Comparison of ENCODE assay signal across 8 cellular contexts in genomic region chr15:94174399-94174802, GRCh38. TPM values are rescaled to one million over a fixed set of nuclear protein-coding genes. Genes with fewer than 3 reads are reported as not detected.
DNase-seq lines count a peak whose midpoint lies in the region; ATAC-seq and TF ChIP-seq lines count a peak whose summit lies in the region.

No MANE protein-coding gene starts in this region.

- H3K4me1 ChIP-seq in DOHH2 (ENCODE audit: control insufficient read depth, low read length) (peaks cover 22% of the 10 kb centered on the region), SK-N-SH (ENCODE audit: control insufficient read depth in 1 of 2, insufficient read depth in 2 of 2, low read depth in 1 of 2, low read length in 1 of 2) (no peaks in the 10 kb centered on the region), adrenal gland (replicated peaks in 1 of 2) (no peaks in the 10 kb centered on the region)

- no peak for TF ChIP-seq RAD21 in SK-N-SH (IDR thresholded peaks at IDR 0.05; ENCODE audit: low read length)

- no peak for TF ChIP-seq CTCF in DOHH2 (IDR thresholded peaks at IDR 0.05; ENCODE audit: low read depth, low read length, poor library complexity, severe bottlenecking)
- TF ChIP-seq CTCF in SK-N-SH (IDR thresholded peaks at IDR 0.05) = no peak
- no peak for TF ChIP-seq CTCF in adrenal gland (IDR thresholded peaks at IDR 0.05)

- no peak for DNase-seq in activated naive CD8-positive, alpha-beta T cell treated with anti-CD3 and anti-CD28 coated beads, Interleukin-2, amount 10 ng/mL, durations not matched to agents 7 days and 5 days
- no peak for DNase-seq in SK-N-SH
- no peak for DNase-seq in adrenal gland
- no peak for DNase-seq in SHP77 treated with DMSO at 0.1 percent for 48 hours (lab: John Stamatoyannopoulos, UW)
- DNase-seq in anterior cingulate cortex (lab: John Stamatoyannopoulos, UW) = no peak

- no peak overlapping the region for H2AFZ ChIP-seq in SK-N-SH (ENCODE audit: low read depth)

- H3K9me3 Mint-ChIP-seq in activated naive CD8-positive, alpha-beta T cell treated with anti-CD3 and anti-CD28 coated beads, Interleukin-2, amount 10 ng/mL, durations not matched to agents 7 days and 5 days = peaks cover 10% of the 10 kb centered on the region

- peak; percentile 95 for ATAC-seq in GM19467 (IDR thresholded peaks at IDR 0.05; ENCODE audit: unreplicated experiment)
- ATAC-seq in HG03565 (IDR thresholded peaks at IDR 0.05; ENCODE audit: unreplicated experiment) = peak; percentile 92
- peak; percentile 80 for ATAC-seq in activated naive CD8-positive, alpha-beta T cell treated with anti-CD3 and anti-CD28 coated beads, Interleukin-2, amount 10 ng/mL, durations not matched to agents 7 days and 5 days (ENCODE audit: low read depth)

- no peaks in the 10 kb centered on the region for H4K20me1 ChIP-seq in DOHH2 (ENCODE audit: control insufficient read depth, insufficient read depth, low read depth, low read length)
- no peaks in the 10 kb centered on the region for H4K20me1 ChIP-seq in SK-N-SH (ENCODE audit: insufficient read depth)

- H3K27ac Mint-ChIP-seq in activated naive CD8-positive, alpha-beta T cell treated with anti-CD3 and anti-CD28 coated beads, Interleukin-2, amount 10 ng/mL, durations not matched to agents 7 days and 5 days = no peak overlapping the region

- H3K4me2 ChIP-seq in DOHH2 (ENCODE audit: low read length) (peak overlapping the region; percentile 32), SK-N-SH (no peak overlapping the region)

- H3K27ac ChIP-seq in DOHH2 (ENCODE audit: low read depth, low read length) (no peak overlapping the region), SK-N-SH (ENCODE audit: low read depth in 2 of 2, low read length in 1 of 2) (no peak overlapping the region), adrenal gland (no peak overlapping the region)

- H3K4me3 Mint-ChIP-seq in activated naive CD8-positive, alpha-beta T cell treated with anti-CD3 and anti-CD28 coated beads, Interleukin-2, amount 10 ng/mL, durations not matched to agents 7 days and 5 days = no peak overlapping the region

- no peak for TF ChIP-seq EP300 in SK-N-SH (IDR thresholded peaks at IDR 0.05; ENCODE audit: borderline replicate concordance in 1 of 2, low read depth in 1 of 2, low read length in 1 of 2)

- H3K27me3 ChIP-seq in DOHH2 (ENCODE audit: control insufficient read depth, low read length) (no peaks in the 10 kb centered on the region), SK-N-SH (ENCODE audit: insufficient read depth) (no peaks in the 10 kb centered on the region), adrenal gland (no peaks in the 10 kb centered on the region)

- CTCF ChIA-PET in SK-N-SH (lab: Yijun Ruan, JAX) = interaction anchor here (1.0 to 2.0 kb wide), 4 partner anchors 10 to 1087 kb away, joined by 3 to 12 read pairs (median 6); no protein-coding TSS in a partner anchor

- no peak overlapping the region for H3K4me3 ChIP-seq in DOHH2 (ENCODE audit: low read length)
- no peak overlapping the region for H3K4me3 ChIP-seq in SK-N-SH (ENCODE audit: low read depth in 2 of 2, low read length in 1 of 2)
- no peak overlapping the region for H3K4me3 ChIP-seq in adrenal gland

- TF ChIP-seq POLR2A in adrenal gland (IDR thresholded peaks at IDR 0.05) = no peak

- H3K79me2 ChIP-seq in DOHH2 (ENCODE audit: control insufficient read depth, low read length) = no peaks in the 10 kb centered on the region
- H3K79me2 ChIP-seq in SK-N-SH (ENCODE audit: insufficient read depth) = no peaks in the 10 kb centered on the region

- peaks cover 3% of the 10 kb centered on the region for H3K27me3 Mint-ChIP-seq in activated naive CD8-positive, alpha-beta T cell treated with anti-CD3 and anti-CD28 coated beads, Interleukin-2, amount 10 ng/mL, durations not matched to agents 7 days and 5 days

- H3F3A ChIP-seq in DOHH2 (ENCODE audit: control insufficient read depth, insufficient read depth) = no peaks in the 10 kb centered on the region
- no peaks in the 10 kb centered on the region for H3F3A ChIP-seq in SK-N-SH (replicated peaks; ENCODE audit: insufficient read depth)

- intact Hi-C loops in adrenal gland (cut with DNase I) = no loop called here

- peaks cover 18% of the 10 kb centered on the region for H3K4me1 Mint-ChIP-seq in activated naive CD8-positive, alpha-beta T cell treated with anti-CD3 and anti-CD28 coated beads, Interleukin-2, amount 10 ng/mL, durations not matched to agents 7 days and 5 days

- peaks cover 8% of the 10 kb centered on the region for H3K36me3 Mint-ChIP-seq in activated naive CD8-positive, alpha-beta T cell treated with anti-CD3 and anti-CD28 coated beads, Interleukin-2, amount 10 ng/mL, durations not matched to agents 7 days and 5 days

- H3K9me2 ChIP-seq in DOHH2 (replicated peaks; ENCODE audit: control insufficient read depth, low read length) (no peaks in the 10 kb centered on the region), SK-N-SH (no peaks in the 10 kb centered on the region)

- H3K9ac ChIP-seq in SK-N-SH = no peak overlapping the region

- H3K36me3 ChIP-seq in DOHH2 (ENCODE audit: control insufficient read depth, low read length) (no peaks in the 10 kb centered on the region), SK-N-SH (replicated peaks in 1 of 2; ENCODE audit: control insufficient read depth in 1 of 2, insufficient read depth in 2 of 2, low read length in 1 of 2) (no peaks in the 10 kb centered on the region), adrenal gland (replicated peaks in 1 of 2) (no peaks in the 10 kb centered on the region)

- H3K9me3 ChIP-seq in DOHH2 (ENCODE audit: control insufficient read depth, insufficient read depth, low read length) (peaks cover 14% of the 10 kb centered on the region), SK-N-SH (no peaks in the 10 kb centered on the region), adrenal gland (replicated peaks in 1 of 3) (no peaks in the 10 kb centered on the region)

- POLR2A ChIA-PET in activated naive CD8-positive, alpha-beta T cell treated with anti-CD3 and anti-CD28 coated beads, Interleukin-2, amount 10 ng/mL, durations not matched to agents 7 days and 5 days (lab: Charles Lee) = no interaction called here
- POLR2A ChIA-PET in SK-N-SH (lab: Yijun Ruan, JAX) = no interaction called here

TF ChIP-seq in SK-N-SH, 30 proteins besides CTCF, POLR2A, EP300 and RAD21:
- no peak for TF ChIP-seq CHD2 (IDR thresholded peaks at IDR 0.05; ENCODE audit: low read length, partially characterized antibody)
- TF ChIP-seq YY1 (IDR thresholded peaks at IDR 0.05; ENCODE audit: low read depth) = no peak
- TF ChIP-seq FOXJ3 (CRISPR knock-in tag; IDR thresholded peaks at IDR 0.05) = no peak
- TF ChIP-seq EZH2phosphoT487 (IDR thresholded peaks at IDR 0.05; ENCODE audit: borderline replicate concordance, low read depth) = no peak
- TF ChIP-seq MXI1 (IDR thresholded peaks at IDR 0.05; ENCODE audit: low read depth, low read length) = no peak
- TF ChIP-seq NRF1 (IDR thresholded peaks at IDR 0.05; ENCODE audit: low read depth, low read length) = no peak
- no peak for TF ChIP-seq NFIC (IDR thresholded peaks at IDR 0.05; ENCODE audit: borderline replicate concordance)

RNA-seq across cellular contexts. Expression of gene MCTP2, which starts 57.0 kb away (rescaled TPM):
- total RNA-seq in activated naive CD8-positive, alpha-beta T cell treated with anti-CD3 and anti-CD28 coated beads, Interleukin-2, amount 10 ng/mL, durations not matched to agents 7 days and 5 days = 10 to 100 TPM; 26.1 to 28.5 TPM
- polyA plus RNA-seq in SK-N-SH (2012; rRNA removed) (0.26 and 0.52 TPM in 2 replicates), adrenal gland (10 to 100 TPM in 1 of 3 donors, 1 to 10 TPM in 2; 2.7 to 12.1 (median 4.7) TPM)
- polyA plus RNA-seq in SK-N-SH (2012; cell fraction: cytosol; rRNA removed) = 0.13 and 0.38 TPM in 2 replicates
- 0.23 and 0.82 TPM in 2 replicates for polyA plus RNA-seq in SK-N-SH (2012; cell fraction: nucleus; rRNA removed)
- total RNA-seq in adrenal gland = 10 to 100 TPM in 7 of 8 donors, 1 to 10 TPM in 1; 6.8 to 21.3 (median 17.9) TPM
